9 cellular contexts compared by ENCODE assay signal in genomic region chr6:149716181-149716580, GRCh38. TPM values are rescaled to one million over a fixed set of nuclear protein-coding genes. Genes with fewer than 3 reads are reported as not detected.
DNase-seq lines count a peak whose midpoint lies in the region; ATAC-seq, FAIRE-seq and TF ChIP-seq lines count a peak whose summit lies in the region.
"Had no signal": no experiment of that assay in that cellular context is flagged by ENCODE, and none has a peak within 500 bp of the region (broad histone marks: within the 10 kb centered on the region; RNA-seq: fewer than 3 reads in every experiment).

No MANE protein-coding gene starts in this region.

- ATAC-seq in GM21529 (IDR thresholded peaks at IDR 0.05; ENCODE audit: unreplicated experiment) (no peak), HG02870 (IDR thresholded peaks at IDR 0.05; ENCODE audit: unreplicated experiment) (no peak)

- POLR2A ChIA-PET in endothelial cell of umbilical vein (lab: Charles Lee), result no interaction called here

- peak overlapping the region; percentile 34 for H3K9ac ChIP-seq in endothelial cell of umbilical vein (replicated peaks; ENCODE audit: extremely low read depth, insufficient read depth, low read length)

- H3K4me3 ChIP-seq in endothelial cell of umbilical vein (replicated peaks in 1 of 3; ENCODE audit: insufficient read depth in 1 of 3, low read depth in 1 of 3, low read length in 3 of 3), result peak overlapping the region in 1 of 3 experiments; percentile 98

- no peaks in the 10 kb centered on the region for H3K9me1 ChIP-seq in endothelial cell of umbilical vein (replicated peaks; ENCODE audit: control insufficient read depth, extremely low read depth, insufficient read depth, low read length)

- no peak overlapping the region for H3K27ac ChIP-seq in endothelial cell of umbilical vein (ENCODE audit: insufficient read depth, low read depth, low read length)

- BruUV-seq in endothelial cell of umbilical vein (replicated peaks; lab: Mats Ljungman, UMichigan), result no TSS peak

- TF ChIP-seq CTCF in endothelial cell of umbilical vein (IDR thresholded peaks at IDR 0.05; ENCODE audit: extremely low read depth in 1 of 2, insufficient read depth in 1 of 2, low read depth in 1 of 2, low read length in 2 of 2) (no peak), progenitor cell of endocrine pancreas (IDR thresholded peaks at IDR 0.05; ENCODE audit: unreplicated experiment) (no peak)

- peaks cover 17% of the 10 kb centered on the region for H3K4me1 Mint-ChIP-seq in progenitor cell of endocrine pancreas (ENCODE audit: low read depth)

- H4K20me1 ChIP-seq in endothelial cell of umbilical vein (replicated peaks; ENCODE audit: control insufficient read depth, extremely low read depth, insufficient read depth, low read length), result no peaks in the 10 kb centered on the region

- intact Hi-C loops in endothelial cell of umbilical vein (cut with micrococcal nuclease), result loop anchor here (5.0 kb wide), 1 partner anchor 149 kb away; the partner anchor contains the start of gene GINM1

- H2AFZ ChIP-seq in endothelial cell of umbilical vein (ENCODE audit: low read depth, low read length), result no peak overlapping the region

- no peak for TF ChIP-seq POLR2A in endothelial cell of umbilical vein (IDR thresholded peaks at IDR 0.05; ENCODE audit: low read depth, low read length)

- peak overlapping the region; percentile 88 for H3K4me3 Mint-ChIP-seq in progenitor cell of endocrine pancreas (ENCODE audit: low read depth)

- CTCF ChIA-PET in endothelial cell of umbilical vein (lab: Charles Lee), result interaction anchor here (1.6 kb wide), 1 partner anchor 14 kb away, joined by 4 read pairs; no protein-coding TSS in a partner anchor

- dilution Hi-C loops in endothelial cell of umbilical vein (cut with MboI; ENCODE audit: extremely low pct_ligation_motif_present, low sequenced_read_pairs), result no loop called here

- no peaks in the 10 kb centered on the region for H3K27me3 Mint-ChIP-seq in progenitor cell of endocrine pancreas

- H3K27ac Mint-ChIP-seq in progenitor cell of endocrine pancreas, result peak overlapping the region; percentile 47

- peaks cover 62% of the 10 kb centered on the region for H3K79me2 ChIP-seq in endothelial cell of umbilical vein (ENCODE audit: control insufficient read depth, insufficient read depth, low read length)

- no peaks in the 10 kb centered on the region for H3K9me3 Mint-ChIP-seq in progenitor cell of endocrine pancreas (ENCODE audit: low read depth)

- H3K27me3 ChIP-seq in endothelial cell of umbilical vein (ENCODE audit: control insufficient read depth in 2 of 2, insufficient read depth in 2 of 2, low read length in 2 of 2), result no peaks in the 10 kb centered on the region

- peaks cover 3% of the 10 kb centered on the region for H3K36me3 Mint-ChIP-seq in progenitor cell of endocrine pancreas (ENCODE audit: insufficient read depth)

- H3K4me1 ChIP-seq in endothelial cell of umbilical vein (ENCODE audit: control insufficient read depth, extremely low read depth, insufficient read depth, low read length), result peaks cover 16% of the 10 kb centered on the region

- no peak for FAIRE-seq in endothelial cell of umbilical vein (lab: Jason Lieb, UNC)
- FAIRE-seq: TTC549 had no signal

- H3K9me3 ChIP-seq in endothelial cell of umbilical vein (replicated peaks; ENCODE audit: control insufficient read depth, insufficient read depth, low read length), result no peaks in the 10 kb centered on the region

- peaks cover 0 to 2% of the 10 kb centered on the region in 2 experiments for H3K36me3 ChIP-seq in endothelial cell of umbilical vein (ENCODE audit: control insufficient read depth in 2 of 2, extremely low read depth in 1 of 2, insufficient read depth in 2 of 2, low read length in 2 of 2)

- peak overlapping the region; percentile 97 for H3K4me2 ChIP-seq in endothelial cell of umbilical vein (ENCODE audit: insufficient read depth, low read length)

- DNase-seq in ELR (ENCODE audit: low read depth), result peak; percentile 10
- DNase-seq in OCI-M1 (lab: John Stamatoyannopoulos, UW), result peak; percentile 59
- no peak for DNase-seq in endothelial cell of umbilical vein (ENCODE audit: low read depth, low spot score)
- DNase-seq in progenitor cell of endocrine pancreas (ENCODE audit: low spot score, unreplicated experiment), result no peak
- DNase-seq in islet precursor cell, result no peak
- DNase-seq in hippocampal formation (lab: John Stamatoyannopoulos, UW), result no peak

TF ChIP-seq in endothelial cell of umbilical vein, 7 proteins besides CTCF, POLR2A, EP300 and RAD21:
- TF ChIP-seq MYC (IDR thresholded peaks at IDR 0.05; ENCODE audit: low read depth, low read length) (no peak), FOS (IDR thresholded peaks at IDR 0.05; ENCODE audit: borderline replicate concordance, insufficient read depth, low read length) (no peak), JUN (IDR thresholded peaks at IDR 0.05; ENCODE audit: borderline replicate concordance, insufficient read depth, insufficient read length, low read depth) (no peak), POLR2AphosphoS5 (IDR thresholded peaks at IDR 0.05; ENCODE audit: insufficient read depth, low read depth, low read length) (no peak), MAX (IDR thresholded peaks at IDR 0.05; ENCODE audit: insufficient read depth, insufficient read length) (no peak), EZH2 (IDR thresholded peaks at IDR 0.05; ENCODE audit: borderline replicate concordance, low read depth, low read length, severe bottlenecking) (no peak), GATA2 (IDR thresholded peaks at IDR 0.05; ENCODE audit: insufficient read depth, insufficient read length, low read depth, low read length) (no peak)

RNA-seq across cellular contexts. Expression of gene LATS1, which starts 1.7 kb away (rescaled TPM):
- total RNA-seq in endothelial cell of umbilical vein (27.6 and 28.7 TPM in 2 replicates), progenitor cell of endocrine pancreas (40.5 and 41.8 TPM in 2 replicates)
- 8.4 and 10.2 TPM in 2 replicates for polyA plus RNA-seq in endothelial cell of umbilical vein
- 10.1 and 10.3 TPM in 2 replicates for polyA plus RNA-seq in endothelial cell of umbilical vein (2011; cell fraction: cytosol; rRNA removed)
- 19.2 and 21.1 TPM in 2 replicates for polyA plus RNA-seq in endothelial cell of umbilical vein (2011; cell fraction: nucleus; rRNA removed)
- 8.7 and 13.5 TPM in 2 replicates for polyA plus RNA-seq in endothelial cell of umbilical vein (2012)
- polyA minus RNA-seq in endothelial cell of umbilical vein, result 30.8 and 35.4 TPM in 2 replicates
- polyA minus RNA-seq in endothelial cell of umbilical vein (2011; cell fraction: cytosol; rRNA and poly(A)+ RNA removed), result 12.5 TPM
- 28.3 and 42.7 TPM in 2 replicates for polyA minus RNA-seq in endothelial cell of umbilical vein (2011; cell fraction: nucleus; rRNA and poly(A)+ RNA removed)

RNA-seq across cellular contexts. Expression of gene NUP43, which starts 30.1 kb away (rescaled TPM):
- 49.0 and 56.8 TPM in 2 replicates for total RNA-seq in endothelial cell of umbilical vein
- 12.3 and 14.9 TPM in 2 replicates for polyA plus RNA-seq in endothelial cell of umbilical vein
- polyA plus RNA-seq in endothelial cell of umbilical vein (2011; cell fraction: cytosol; rRNA removed), result 14.8 and 16.0 TPM in 2 replicates
- polyA plus RNA-seq in endothelial cell of umbilical vein (2011; cell fraction: nucleus; rRNA removed), result 34.9 and 53.1 TPM in 2 replicates
- 20.4 and 33.2 TPM in 2 replicates for polyA plus RNA-seq in endothelial cell of umbilical vein (2012)
- polyA minus RNA-seq in endothelial cell of umbilical vein, result 70.1 and 87.7 TPM in 2 replicates
- polyA minus RNA-seq in endothelial cell of umbilical vein (2011; cell fraction: cytosol; rRNA and poly(A)+ RNA removed), result 24.8 TPM
- polyA minus RNA-seq in endothelial cell of umbilical vein (2011; cell fraction: nucleus; rRNA and poly(A)+ RNA removed), result 21.5 and 31.9 TPM in 2 replicates
- total RNA-seq in progenitor cell of endocrine pancreas, result 58.0 and 60.8 TPM in 2 replicates

RNA-seq across cellular contexts. Expression of gene PCMT1, which starts 33.4 kb away (rescaled TPM):
- total RNA-seq in endothelial cell of umbilical vein (95.0 and 100 TPM in 2 replicates), progenitor cell of endocrine pancreas (63.1 and 63.5 TPM in 2 replicates)
- 78.5 and 102 TPM in 2 replicates for polyA plus RNA-seq in endothelial cell of umbilical vein
- 119 and 127 TPM in 2 replicates for polyA plus RNA-seq in endothelial cell of umbilical vein (2011; cell fraction: cytosol; rRNA removed)
- 48.7 and 66.2 TPM in 2 replicates for polyA plus RNA-seq in endothelial cell of umbilical vein (2011; cell fraction: nucleus; rRNA removed)
- polyA plus RNA-seq in endothelial cell of umbilical vein (2012), result 71.3 and 117 TPM in 2 replicates
- polyA minus RNA-seq in endothelial cell of umbilical vein, result 47.0 and 51.5 TPM in 2 replicates
- 50.7 TPM for polyA minus RNA-seq in endothelial cell of umbilical vein (2011; cell fraction: cytosol; rRNA and poly(A)+ RNA removed)
- polyA minus RNA-seq in endothelial cell of umbilical vein (2011; cell fraction: nucleus; rRNA and poly(A)+ RNA removed), result 12.3 and 20.1 TPM in 2 replicates

Comparison
In these comparisons a context has a peak if more than half of its experiments do, and no peak if none do; other contexts are left out.
1. DNase-seq: peak in ELR (single experiment) and OCI-M1 (single experiment); none in endothelial cell of umbilical vein (single experiment), progenitor cell of endocrine pancreas (single experiment), islet precursor cell (single experiment) and hippocampal formation (0 of 2).